In genomic region chr17:56960596-56961538, GRCh38 we compare ENCODE assay signal across 1 cellular context.
TF ChIP-seq lines count a peak whose summit lies in the region.

Gene COIL (minus strand): TSS chr17:56961050. CDS start chr17:56961019, 31 bp downstream.

TF ChIP-seq in IMR-90, 13 proteins besides CTCF, POLR2A, EP300 and RAD21 (continued from another document):
- peak; percentile 99 for TF ChIP-seq MAZ (IDR thresholded peaks at IDR 0.05; ENCODE audit: borderline replicate concordance, low read depth, low read length)
- 0 out of 2 replicates have a peak, but pooled peaks have one; percentile 4 for TF ChIP-seq NFE2L2 (IDR thresholded peaks at IDR 0.05; ENCODE audit: low read depth, low read length)
- peak; percentile 62; the same call in 1 of the 2 replicates for TF ChIP-seq BHLHE40 (IDR thresholded peaks at IDR 0.05; ENCODE audit: low read depth, low read length)
TF ChIP-seq in IMR-90: peak in this region for 6.
